18 cellular contexts compared by ENCODE assay signal in genomic region chr11:134086376-134086775, GRCh38. TPM values are rescaled to one million over a fixed set of nuclear protein-coding genes. Genes with fewer than 3 reads are reported as not detected.
DNase-seq lines count a peak whose midpoint lies in the region; ATAC-seq and TF ChIP-seq lines count a peak whose summit lies in the region.
"Had no signal": no experiment of that assay in that cellular context is flagged by ENCODE, and none has a peak within 500 bp of the region (broad histone marks: within the 10 kb centered on the region; RNA-seq: fewer than 3 reads in every experiment).

No MANE protein-coding gene starts in this region.

- no peak overlapping the region for H3K14ac ChIP-seq in IMR-90 (replicated peaks; ENCODE audit: low read depth, low read length)

- no peak overlapping the region for H3K9ac ChIP-seq in IMR-90 (ENCODE audit: low read depth, low read length)
- H3K9ac ChIP-seq: BLaER1, GM23248 had no signal

- H3K4ac ChIP-seq in IMR-90 (ENCODE audit: low read depth, low read length), result no peak overlapping the region

- ATAC-seq in IMR-90 (ENCODE audit: low read depth) (peak; percentile 35), heart left ventricle (no peak), HG03565 (IDR thresholded peaks at IDR 0.05; ENCODE audit: unreplicated experiment) (no peak)
- ATAC-seq in activated CD4-positive, CD25-positive, alpha-beta regulatory T cell treated with anti-CD3 and anti-CD28 coated beads, Interleukin-2, amount 50 U/mL, for 24 hours, result no peak

- no peak for TF ChIP-seq RAD21 in IMR-90 (IDR thresholded peaks at IDR 0.05; ENCODE audit: low read length)

- H3K4me3 Mint-ChIP-seq in osteocyte (ENCODE audit: unreplicated experiment), result peak overlapping the region; percentile 15
- H3K4me3 Mint-ChIP-seq: CD14-positive monocyte; CD4-positive, alpha-beta memory T cell; IgD-negative memory B cell had no signal

- no peaks in the 10 kb centered on the region; the same call in 1 of the 2 replicates for H3K4me1 ChIP-seq in IMR-90 (ENCODE audit: control insufficient read depth, insufficient read depth, low read length)
- peaks cover 0 to 2% (median 0%) of the 10 kb centered on the region in 12 donors for H3K4me1 ChIP-seq in heart left ventricle
- H3K4me1 ChIP-seq: BLaER1 had no signal

- H3K9me1 ChIP-seq in IMR-90 (ENCODE audit: insufficient read depth, low read length), result peaks cover 4% of the 10 kb centered on the region; the same call in 1 of the 2 replicates

- H2BK15ac ChIP-seq in IMR-90 (ENCODE audit: low read depth, low read length), result no peak overlapping the region

- no peak overlapping the region for H2AK9ac ChIP-seq in IMR-90 (replicated peaks; ENCODE audit: low read depth, low read length, poor library complexity)

- H4K8ac ChIP-seq in IMR-90 (ENCODE audit: low read depth in 2 of 2, low read length in 2 of 2), result no peak overlapping the region

- H3K27ac ChIP-seq in IMR-90 (ENCODE audit: insufficient read depth, low read length), result no peak overlapping the region
- no peak overlapping the region for H3K27ac ChIP-seq in heart left ventricle
- H3K27ac ChIP-seq: BLaER1, GM23248 had no signal

- TF ChIP-seq CTCF in IMR-90 (conservative IDR thresholded peaks at IDR 0.05; ENCODE audit: low read depth, low read length) (no peak), osteocyte (IDR thresholded peaks at IDR 0.05) (no peak), heart left ventricle (IDR thresholded peaks at IDR 0.05) (no peak)

- in situ Hi-C loops in IMR-90 (cut with MboI; ENCODE audit: low sequenced_read_pairs), result no loop called here

- H4K91ac ChIP-seq in IMR-90 (ENCODE audit: insufficient read depth, low read depth, low read length), result no peak overlapping the region

- no peak overlapping the region for H3K4me2 ChIP-seq in IMR-90 (ENCODE audit: low read depth, low read length)
- H3K4me2 ChIP-seq: BLaER1 had no signal

- no peaks in the 10 kb centered on the region for H3K27me3 ChIP-seq in IMR-90 (ENCODE audit: control insufficient read depth, insufficient read depth, low read length)
- H3K27me3 ChIP-seq in heart left ventricle, result no peaks in the 10 kb centered on the region
- H3K27me3 ChIP-seq: BLaER1 had no signal

- dilution Hi-C loops in IMR-90 (cut with HindIII; ENCODE audit: low sequenced_read_pairs, unreplicated experiment), result no loop called here

- no peak overlapping the region for H2AFZ ChIP-seq in IMR-90 (replicated peaks; ENCODE audit: low read length, poor library complexity)
- H2AFZ ChIP-seq: GM23248 had no signal

- intact Hi-C loops in IMR-90 (cut with micrococcal nuclease), result no loop called here
- intact Hi-C loops in heart left ventricle (cut with DNase I), result no loop called here

- peaks cover under 1% of the 10 kb centered on the region; the same call in 1 of the 2 replicates for H3K9me3 ChIP-seq in IMR-90 (ENCODE audit: control insufficient read depth, insufficient read depth, low read length)
- peaks cover 0 to 4% (median 0%) of the 10 kb centered on the region in 12 donors for H3K9me3 ChIP-seq in heart left ventricle

- no CpG with 5 or more reads among the region's 2 CpGs for WGBS in IMR-90 (ENCODE audit: extremely low coverage in 2 of 2, insufficient read length in 1 of 2), 2 experiments
- 81 to 90% (median 83%) methylated on average over 2 of the region's 2 CpGs for WGBS in heart left ventricle, 4 donors

- H3K36me3 ChIP-seq in IMR-90 (ENCODE audit: control insufficient read depth, insufficient read depth, low read length) (no peaks in the 10 kb centered on the region), heart left ventricle (no peaks in the 10 kb centered on the region)

- peaks cover 68% of the 10 kb centered on the region for H3K4me1 Mint-ChIP-seq in osteocyte (ENCODE audit: unreplicated experiment)
- H3K4me1 Mint-ChIP-seq: CD14-positive monocyte had no signal

- no peak overlapping the region for H3K23ac ChIP-seq in IMR-90 (ENCODE audit: low read depth, low read length)

- H3K27ac Mint-ChIP-seq in osteocyte (ENCODE audit: unreplicated experiment), result peak overlapping the region; percentile 89
- H3K27ac Mint-ChIP-seq: CD14-positive monocyte; CD4-positive, alpha-beta memory T cell; IgD-negative memory B cell had no signal

- H2BK5ac ChIP-seq in IMR-90 (ENCODE audit: low read depth, low read length, poor library complexity, severe bottlenecking), result no peak overlapping the region

- no peaks in the 10 kb centered on the region; the same call in none of the 2 replicates for H4K20me1 ChIP-seq in IMR-90 (ENCODE audit: insufficient read depth, low read length)
- H4K20me1 ChIP-seq: BLaER1 had no signal

- H3K56ac ChIP-seq in IMR-90 (ENCODE audit: extremely low read depth, insufficient read depth, low read length), result no peak overlapping the region

- no peaks in the 10 kb centered on the region for H3K27me3 Mint-ChIP-seq in osteocyte (ENCODE audit: unreplicated experiment)
- H3K27me3 Mint-ChIP-seq: IgD-negative memory B cell had no signal

- no peak overlapping the region for H4K5ac ChIP-seq in IMR-90 (ENCODE audit: low read depth, low read length)

- H2BK120ac ChIP-seq in IMR-90 (ENCODE audit: low read depth, low read length), result no peak overlapping the region

- POLR2A ChIA-PET in IMR-90 (lab: Charles Lee; ENCODE audit: unreplicated experiment), result no interaction called here

- DNase-seq in IMR-90 (no peak), amniotic stem cell (lab: John Stamatoyannopoulos, UW) (peak; percentile 35), dedifferentiated amniotic fluid mesenchymal stem cell (ENCODE audit: extremely low spot score) (peak; percentile 74), osteocyte (ENCODE audit: extremely low spot score, unreplicated experiment) (no peak), NCI-H2171 treated with DMSO at 0.1 percent for 48 hours (lab: John Stamatoyannopoulos, UW) (no peak), heart left ventricle (no peak)
- DNase-seq: 8988T; CD4-positive, alpha-beta memory T cell; DMS153; DMS79; GF-D8; GM23248; HCEC 1CT had no signal

- peaks cover 1% of the 10 kb centered on the region for H3K36me3 Mint-ChIP-seq in osteocyte (ENCODE audit: unreplicated experiment)
- H3K36me3 Mint-ChIP-seq: CD14-positive monocyte had no signal

- no peak overlapping the region for H2BK20ac ChIP-seq in IMR-90 (ENCODE audit: low read depth, low read length)

- CTCF ChIA-PET in IMR-90 (lab: Yijun Ruan, JAX), result interaction anchor here (0.6 to 1.2 kb wide), 2 partner anchors 15 to 31 kb away, joined by 3 read pairs; no protein-coding TSS in a partner anchor

- H3K79me1 ChIP-seq in IMR-90 (ENCODE audit: low read depth in 1 of 2, low read length in 2 of 2), result peaks cover 17 to 32% of the 10 kb centered on the region in 2 experiments

- H3K4me3 ChIP-seq in IMR-90 (ENCODE audit: insufficient read depth, low read depth, low read length) (no peak overlapping the region), heart left ventricle (no peak overlapping the region)
- H3K4me3 ChIP-seq: BLaER1, GM23248 had no signal

- no peak for TF ChIP-seq POLR2A in IMR-90 (IDR thresholded peaks at IDR 0.05; ENCODE audit: low read depth, low read length)
- no peak for TF ChIP-seq POLR2A in heart left ventricle (IDR thresholded peaks at IDR 0.05)

- H3K9me3 Mint-ChIP-seq in osteocyte (ENCODE audit: unreplicated experiment), result no peaks in the 10 kb centered on the region

- BruUV-seq in IMR-90 (replicated peaks; lab: Mats Ljungman, UMichigan), result no TSS peak

- no peak overlapping the region for H2AK5ac ChIP-seq in IMR-90 (ENCODE audit: low read depth, low read length)

- no peak overlapping the region for H3K18ac ChIP-seq in IMR-90 (ENCODE audit: low read depth, low read length)

TF ChIP-seq in IMR-90, 13 proteins besides CTCF, POLR2A, EP300 and RAD21:
- TF ChIP-seq MAZ (IDR thresholded peaks at IDR 0.05; ENCODE audit: borderline replicate concordance, low read depth, low read length), result no peak
- no peak for TF ChIP-seq ELK1 (IDR thresholded peaks at IDR 0.05; ENCODE audit: borderline replicate concordance, low read depth, low read length)
- TF ChIP-seq CEBPB (IDR thresholded peaks at IDR 0.05; ENCODE audit: low read depth, low read length), result no peak
- no peak for TF ChIP-seq NFE2L2 (IDR thresholded peaks at IDR 0.05; ENCODE audit: low read depth, low read length)
- TF ChIP-seq SMC3 (IDR thresholded peaks at IDR 0.05; ENCODE audit: low read depth, low read length), result no peak
- TF ChIP-seq USF2 (IDR thresholded peaks at IDR 0.05; ENCODE audit: low read depth, low read length), result no peak
- no peak for TF ChIP-seq MAFK (IDR thresholded peaks at IDR 0.05; ENCODE audit: low read depth, low read length)
- no peak for TF ChIP-seq BHLHE40 (IDR thresholded peaks at IDR 0.05; ENCODE audit: low read depth, low read length)
- TF ChIP-seq RCOR1 (IDR thresholded peaks at IDR 0.05; ENCODE audit: insufficient replicate concordance, low read length), result no peak

RNA-seq across cellular contexts. Expression of gene JAM3, which starts 17.5 kb away (rescaled TPM):
- total RNA-seq in IMR-90 (2012; rRNA removed) (71.5 and 102 TPM in 2 replicates), osteocyte (170 and 177 TPM in 2 replicates), heart left ventricle (10 to 100 TPM; 23.4 to 56.9 (median 34.3) TPM)
- polyA plus RNA-seq in IMR-90 (2012; rRNA removed) (32.0 and 38.0 TPM in 2 replicates), heart left ventricle (10 to 100 TPM; 11.9 to 18.5 TPM)
- polyA plus RNA-seq in IMR-90 (2012; cell fraction: cytosol; rRNA removed), result 17.9 and 24.0 TPM in 2 replicates
- polyA plus RNA-seq in IMR-90 (2012; cell fraction: nucleus; rRNA removed; ENCODE audit: low replicate concordance), result 20.6 and 54.0 TPM in 2 replicates

Comparison
In these comparisons a context has a peak if more than half of its experiments do, and no peak if none do; other contexts are left out.
1. DNase-seq: peak in amniotic stem cell (single experiment) and dedifferentiated amniotic fluid mesenchymal stem cell (single experiment); none in IMR-90 (single experiment), osteocyte (single experiment), NCI-H2171 treated with DMSO at 0.1 percent for 48 hours (single experiment) and heart left ventricle (0 of 5).